Comparison of ENCODE assay signal across 1 cellular context in genomic region chr16:75647492-75648264, GRCh38.
TF ChIP-seq lines count a peak whose summit lies in the region.

Gene KARS1, minus strand, starts transcription at chr16:75647665. Its CDS starts 26 bp downstream, at chr16:75647639.
Gene TERF2IP, plus strand, starts transcription at chr16:75647773. Its CDS starts 110 bp downstream, at chr16:75647883.

TF ChIP-seq in HCT116, 20 proteins besides CTCF, POLR2A, EP300 and RAD21 (continued from another document):
- no peak for TF ChIP-seq ATF3 (IDR thresholded peaks at IDR 0.05)
- TF ChIP-seq ZNF274 (IDR thresholded peaks at IDR 0.05; ENCODE audit: low read depth, low read length): no peak
- peak; percentile 89 for TF ChIP-seq POLR2AphosphoS5 (IDR thresholded peaks at IDR 0.05; ENCODE audit: low read depth, low read length)
- TF ChIP-seq EZH2 (IDR thresholded peaks at IDR 0.05): no peak
- no peak for TF ChIP-seq FOSL1 (IDR thresholded peaks at IDR 0.05; ENCODE audit: low read depth)
- no peak for TF ChIP-seq JUND (IDR thresholded peaks at IDR 0.05)
- TF ChIP-seq EGR1 (IDR thresholded peaks at IDR 0.05; ENCODE audit: low read depth): peak; percentile 81
